ENCODE assay signal across 9 cellular contexts in the genomic region with DNA sequence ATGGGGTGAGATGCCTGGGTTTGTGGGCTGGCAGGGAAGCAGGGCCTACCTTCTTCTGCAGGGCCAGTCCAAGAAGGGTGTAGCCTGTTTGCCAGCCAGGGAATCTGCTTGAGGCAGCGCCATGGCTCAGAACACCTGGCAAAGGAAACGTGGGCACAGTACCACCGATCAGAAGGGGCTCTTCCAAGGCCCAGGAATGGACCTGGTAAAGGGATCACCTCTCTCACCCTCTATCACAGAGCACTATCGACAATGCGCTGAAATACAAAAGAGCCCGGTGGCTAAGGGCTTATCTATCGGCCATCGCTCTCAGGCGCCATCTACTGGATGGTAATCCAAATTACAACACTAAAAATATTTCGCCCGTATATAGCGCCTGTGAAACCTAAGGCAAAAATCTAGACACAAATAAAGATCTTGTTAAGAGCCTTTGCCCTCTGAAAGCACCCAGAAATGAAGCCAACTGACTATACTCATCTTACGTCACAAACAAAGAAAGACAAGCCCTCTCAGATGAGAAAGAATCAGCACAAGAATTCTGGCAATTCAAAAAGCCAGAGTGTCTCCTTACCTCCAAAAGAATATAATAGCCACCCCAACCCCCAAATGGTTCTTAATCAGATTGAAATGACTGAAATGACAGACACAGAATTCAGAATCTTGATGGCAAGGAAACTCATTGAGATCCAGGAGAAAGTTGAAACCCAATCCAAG.
DNase-seq lines count a peak whose midpoint lies in the region; ATAC-seq and TF ChIP-seq lines count a peak whose summit lies in the region.
"Had no signal": no experiment of that assay in that cellular context is flagged by ENCODE, and none has a peak within 500 bp of the region (broad histone marks: within the 10 kb centered on the region; RNA-seq: fewer than 3 reads in every experiment).

No MANE protein-coding gene starts in this region.

- H3K27ac ChIP-seq in CD4-positive, alpha-beta T cell (ENCODE audit: low read depth, low read length): no peak overlapping the region
- no peak overlapping the region for H3K27ac ChIP-seq in MM.1S (ENCODE audit: low read length)
- H3K27ac ChIP-seq in thoracic aorta: no peak overlapping the region
- H3K27ac ChIP-seq: SK-N-MC had no signal

- H3K36me3 ChIP-seq in MM.1S (replicated peaks; ENCODE audit: insufficient read depth, low read length): no peaks in the 10 kb centered on the region
- H3K36me3 ChIP-seq in thoracic aorta: no peaks in the 10 kb centered on the region

- H3K27me3 Mint-ChIP-seq in CD4-positive, alpha-beta T cell: peaks cover 31% of the 10 kb centered on the region
- H3K27me3 Mint-ChIP-seq in immature natural killer cell (ENCODE audit: low read depth in 3 of 3): peaks cover 2 to 4% (median 3%) of the 10 kb centered on the region in 3 donors

- CTCF ChIA-PET in CD4-positive, alpha-beta T cell (lab: Charles Lee): no interaction called here

- no peaks in the 10 kb centered on the region for H3K79me2 ChIP-seq in MM.1S (ENCODE audit: low read length)

- H3K27me3 ChIP-seq in CD4-positive, alpha-beta T cell (ENCODE audit: control insufficient read depth, insufficient read depth, low read length): no peaks in the 10 kb centered on the region
- H3K27me3 ChIP-seq in MM.1S (replicated peaks; ENCODE audit: insufficient read depth, low read length): no peaks in the 10 kb centered on the region
- H3K27me3 ChIP-seq in thoracic aorta (replicated peaks; ENCODE audit: insufficient read depth): no peaks in the 10 kb centered on the region

- no peaks in the 10 kb centered on the region for H3K9me2 ChIP-seq in MM.1S (replicated peaks; ENCODE audit: insufficient read depth, low read length)

- intact Hi-C loops in CD4-positive, alpha-beta T cell (cut with DNase I, micrococcal nuclease): loop anchor here (1.0 to 10.0 kb wide), 2 partner anchors 197 to 750 kb away; no protein-coding TSS in a partner anchor
- intact Hi-C loops in posterior cingulate gyrus (cut with DNase I): loop anchor here (10.0 kb wide), 1 partner anchor 200 kb away; no protein-coding TSS in a partner anchor

- H3K27ac Mint-ChIP-seq in CD4-positive, alpha-beta T cell: no peak overlapping the region
- H3K27ac Mint-ChIP-seq in immature natural killer cell: no peak overlapping the region

- no peaks in the 10 kb centered on the region for H3F3A ChIP-seq in MM.1S (ENCODE audit: insufficient read depth, low read length)

- no peak for ATAC-seq in CD4-positive, alpha-beta T cell (ENCODE audit: poor library complexity)
- ATAC-seq in GM19395 (IDR thresholded peaks at IDR 0.05; ENCODE audit: unreplicated experiment) (peak; percentile 80), thoracic aorta (ENCODE audit: insufficient number of reproducible peaks, low FRiP score, low read depth) (no peak)

- POLR2A ChIA-PET in CD4-positive, alpha-beta T cell (lab: Charles Lee): no interaction called here

- no peak overlapping the region for H3K9ac ChIP-seq in MM.1S (ENCODE audit: low read length)

- no peak overlapping the region for H3K4me3 Mint-ChIP-seq in CD4-positive, alpha-beta T cell
- H3K4me3 Mint-ChIP-seq in immature natural killer cell: no peak overlapping the region

- peak; percentile 61 for TF ChIP-seq CTCF in CD4-positive, alpha-beta T cell (IDR thresholded peaks at IDR 0.05)
- TF ChIP-seq CTCF in MM.1S (IDR thresholded peaks at IDR 0.05; ENCODE audit: low read length) (peak; percentile 82), thoracic aorta (IDR thresholded peaks at IDR 0.05) (peak; percentile 42)

- H3K4me1 ChIP-seq in MM.1S (ENCODE audit: low read length) (no peaks in the 10 kb centered on the region), thoracic aorta (ENCODE audit: control insufficient read depth in 1 of 2, low read depth in 2 of 2) (no peaks in the 10 kb centered on the region)

- no peaks in the 10 kb centered on the region for H3K4me1 Mint-ChIP-seq in CD4-positive, alpha-beta T cell (ENCODE audit: low read depth)
- H3K4me1 Mint-ChIP-seq in immature natural killer cell: no peaks in the 10 kb centered on the region

- H4K20me1 ChIP-seq in MM.1S (ENCODE audit: insufficient read depth, low read length): no peaks in the 10 kb centered on the region

- peak overlapping the region; percentile 26 for H2AFZ ChIP-seq in MM.1S (ENCODE audit: low read length)

- peaks cover 1% of the 10 kb centered on the region for H3K9me3 Mint-ChIP-seq in CD4-positive, alpha-beta T cell
- no peaks in the 10 kb centered on the region for H3K9me3 Mint-ChIP-seq in immature natural killer cell

- peak overlapping the region; percentile 4; the same call in 1 of the 2 replicates for H3K4me2 ChIP-seq in MM.1S (ENCODE audit: low read depth, low read length)

- DNase-seq in CD4-positive, alpha-beta T cell: peak in 4 of 10 experiments; percentile 0 to 32 (median 5)
- peak; percentile 67 for DNase-seq in MM.1S
- DNase-seq in activated T-cell treated with anti-CD3 and anti-CD28 coated beads, Interleukin-2, amount 50 U/mL, for 1 hour: peak; percentile 19
- DNase-seq in immature natural killer cell: peak; percentile 24 to 53 (median 29)
- no peak for DNase-seq in thoracic aorta (ENCODE audit: low spot score)
- DNase-seq in posterior cingulate gyrus: no peak
- no peak for DNase-seq in epidermal melanocyte (ENCODE audit: insufficient read length, low spot score)

- H3K36me3 Mint-ChIP-seq in CD4-positive, alpha-beta T cell (ENCODE audit: low read depth): no peaks in the 10 kb centered on the region
- H3K36me3 Mint-ChIP-seq in immature natural killer cell: no peaks in the 10 kb centered on the region

- peaks cover 10% of the 10 kb centered on the region for H3K9me3 ChIP-seq in CD4-positive, alpha-beta T cell (ENCODE audit: control insufficient read depth, low read length)
- H3K9me3 ChIP-seq in MM.1S (replicated peaks; ENCODE audit: insufficient read depth, low read length) (no peaks in the 10 kb centered on the region), thoracic aorta (peaks cover 12% of the 10 kb centered on the region)

- H3K4me3 ChIP-seq in MM.1S (ENCODE audit: low read length): no peak overlapping the region
- no peak overlapping the region for H3K4me3 ChIP-seq in thoracic aorta
- H3K4me3 ChIP-seq: SK-N-MC had no signal

Comparison
In these comparisons a context has a peak if more than half of its experiments do, and no peak if none do; other contexts are left out.
1. DNase-seq: peak in MM.1S (single experiment), activated T-cell treated with anti-CD3 and anti-CD28 coated beads, Interleukin-2, amount 50 U/mL, for 1 hour (single experiment) and immature natural killer cell (3 of 3); none in thoracic aorta (single experiment), posterior cingulate gyrus (0 of 10) and epidermal melanocyte (single experiment).
2. Peak in every context shown above with its lines, with median percentiles within 50 percentile points of each other: CTCF ChIP-seq.